Comparison of ENCODE assay signal across 24 cellular contexts in the genomic region with DNA sequence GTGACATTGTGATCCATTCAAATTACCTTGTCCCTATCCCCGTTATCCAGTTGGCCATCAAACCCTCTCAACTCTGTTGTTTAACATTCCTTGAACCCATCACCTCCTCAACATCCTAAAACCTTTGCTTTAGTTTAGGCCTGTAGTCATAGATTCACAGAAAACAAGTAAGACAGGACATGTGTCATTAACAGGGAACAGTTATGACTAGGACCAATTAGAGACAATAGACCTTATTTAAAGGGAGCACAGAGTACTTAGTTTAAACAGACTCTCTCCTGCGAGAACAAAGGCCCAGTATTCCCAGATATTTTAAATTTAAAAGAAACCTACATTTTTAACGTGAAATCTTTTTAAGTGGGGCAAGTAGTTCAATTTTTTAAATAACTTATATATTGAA.
"Had no signal": no experiment of that assay in that cellular context is flagged by ENCODE, and none has a peak within 500 bp of the region (broad histone marks: within the 10 kb centered on the region; RNA-seq: fewer than 3 reads in every experiment).

No MANE protein-coding gene starts in this region.

- H3K4me3 Mint-ChIP-seq: effector memory CD8-positive, alpha-beta T cell; endodermal cell; mesothelial cell of epicardium had no signal

- H3K27me3 Mint-ChIP-seq: effector memory CD8-positive, alpha-beta T cell; naive thymus-derived CD4-positive, alpha-beta T cell had no signal

- H3K4me1 Mint-ChIP-seq: endodermal cell had no signal

- H3K27ac Mint-ChIP-seq: effector memory CD8-positive, alpha-beta T cell; endodermal cell; mesothelial cell of epicardium had no signal

- H3K36me3 Mint-ChIP-seq: mesothelial cell of epicardium had no signal

- ATAC-seq: effector memory CD8-positive, alpha-beta T cell; esophagus mucosa; gastrocnemius medialis; heart right ventricle; left colon; left lobe of liver; lower lobe of right lung; naive thymus-derived CD4-positive, alpha-beta T cell had no signal

- DNase-seq: effector CD8-positive, alpha-beta T cell; effector memory CD8-positive, alpha-beta T cell; endodermal cell; erythroblast; esophagus squamous epithelium; foreskin fibroblast; foreskin melanocyte; gastrocnemius medialis; glutamatergic neuron; head of caudate nucleus; heart right ventricle; hippocampal formation; left colon; left ventricle myocardium inferior; lower lobe of right lung; mesenchymal stem cell; naive thymus-derived CD4-positive, alpha-beta T cell had no signal

- FAIRE-seq: colon, endometrium, islet of Langerhans, keratinocyte had no signal

- H3K9me3 Mint-ChIP-seq: effector memory CD8-positive, alpha-beta T cell had no signal
